ENCODE assay signal across 15 cellular contexts in genomic region chr2:1833046-1833445, GRCh38.
"Had no signal": no experiment of that assay in that cellular context is flagged by ENCODE, and none has a peak within 500 bp of the region (broad histone marks: within the 10 kb centered on the region; RNA-seq: fewer than 3 reads in every experiment).

No MANE protein-coding gene starts in this region.

- ATAC-seq: effector memory CD8-positive, alpha-beta T cell; gastroesophageal sphincter; left cardiac atrium; left ventricle myocardium superior; naive thymus-derived CD4-positive, alpha-beta T cell had no signal

- H3K27ac Mint-ChIP-seq: dendritic cell treated with granulocyte-macrophage colony-stimulating factor and Interleukin-4, amounts not matched to agents 40 ng/mL and 50 ng/mL, for 4 days; effector memory CD8-positive, alpha-beta T cell; immature natural killer cell; naive thymus-derived CD4-positive, alpha-beta T cell had no signal

- H3K36me3 Mint-ChIP-seq: immature natural killer cell; naive thymus-derived CD4-positive, alpha-beta T cell had no signal

- H3K4me3 Mint-ChIP-seq: dendritic cell treated with granulocyte-macrophage colony-stimulating factor and Interleukin-4, amounts not matched to agents 40 ng/mL and 50 ng/mL, for 4 days; effector memory CD8-positive, alpha-beta T cell; immature natural killer cell; naive thymus-derived CD4-positive, alpha-beta T cell; nephron progenitor cell had no signal

- H3K9me3 Mint-ChIP-seq: dendritic cell treated with granulocyte-macrophage colony-stimulating factor and Interleukin-4, amounts not matched to agents 40 ng/mL and 50 ng/mL, for 4 days; immature natural killer cell; nephron progenitor cell had no signal

- H3K27me3 Mint-ChIP-seq: dendritic cell treated with granulocyte-macrophage colony-stimulating factor and Interleukin-4, amounts not matched to agents 40 ng/mL and 50 ng/mL, for 4 days had no signal

- H3K4me1 Mint-ChIP-seq: immature natural killer cell; naive thymus-derived CD4-positive, alpha-beta T cell had no signal

- DNase-seq: effector memory CD8-positive, alpha-beta T cell; esophagus squamous epithelium; foreskin fibroblast; immature natural killer cell; left cardiac atrium; left ventricle myocardium superior; mesendoderm; naive thymus-derived CD4-positive, alpha-beta T cell; nephron progenitor cell; small intestine; stimulated activated CD4-positive, alpha-beta T cell treated with anti-CD3 and anti-CD28 coated beads, Interleukin-12 subunit alpha, Interleukin-12 subunit beta, amount 100 ng/mL, for 4 hours; stimulated activated naive CD4-positive, alpha-beta T cell treated with Interleukin-2 at 50 U/mL for 16 hours; testis had no signal
